8 cellular contexts compared by ENCODE assay signal in genomic region chr20:35699914-35700624, GRCh38. TPM values are rescaled to one million over a fixed set of nuclear protein-coding genes. Genes with fewer than 3 reads are reported as not detected.
DNase-seq lines count a peak whose midpoint lies in the region; ATAC-seq and TF ChIP-seq lines count a peak whose summit lies in the region.

No MANE protein-coding gene starts in this region.

- H3K36me3 ChIP-seq in brain microvascular endothelial cell (replicated peaks), result peaks cover 41% of the 10 kb centered on the region

- DNase-seq in stimulated activated naive CD8-positive, alpha-beta T cell treated with anti-CD3 and anti-CD28 coated beads, Interleukin-15, Interleukin-2, amounts not matched to agents 100 U/mL and 50 U/mL, for 24 hours, result no peak
- no peak for DNase-seq in brain microvascular endothelial cell
- no peak for DNase-seq in mesothelial cell of epicardium (ENCODE audit: low spot score in 2 of 2, unreplicated experiment in 2 of 2)
- no peak for DNase-seq in globus pallidus (ENCODE audit: low spot score)
- no peak for DNase-seq in HuH-7 (ENCODE audit: low spot score)
- no peak for DNase-seq in ecto neural progenitor cell (ENCODE audit: low spot score)
- no peak for DNase-seq in NCI-H1092 (lab: John Stamatoyannopoulos, UW)

- H3K27ac Mint-ChIP-seq in stimulated activated naive CD8-positive, alpha-beta T cell treated with anti-CD3 and anti-CD28 coated beads, Interleukin-15, Interleukin-2, amounts not matched to agents 100 ng/mL and 50 ng/mL, for 24 hours, result peak overlapping the region; percentile 95
- peak overlapping the region; percentile 99 for H3K27ac Mint-ChIP-seq in mesothelial cell of epicardium

- H3K27me3 Mint-ChIP-seq in stimulated activated naive CD8-positive, alpha-beta T cell treated with anti-CD3 and anti-CD28 coated beads, Interleukin-15, Interleukin-2, amounts not matched to agents 100 ng/mL and 50 ng/mL, for 24 hours, result no peaks in the 10 kb centered on the region
- no peaks in the 10 kb centered on the region for H3K27me3 Mint-ChIP-seq in mesothelial cell of epicardium (ENCODE audit: low read depth)

- peaks cover 54% of the 10 kb centered on the region for H3K4me1 Mint-ChIP-seq in stimulated activated naive CD8-positive, alpha-beta T cell treated with anti-CD3 and anti-CD28 coated beads, Interleukin-15, Interleukin-2, amounts not matched to agents 100 ng/mL and 50 ng/mL, for 24 hours (ENCODE audit: low read depth)
- H3K4me1 Mint-ChIP-seq in mesothelial cell of epicardium, result peaks cover 23% of the 10 kb centered on the region

- TF ChIP-seq CTCF in brain microvascular endothelial cell (IDR thresholded peaks at IDR 0.05; ENCODE audit: low read depth, low read length, missing control alignments) (no peak), mesothelial cell of epicardium (IDR thresholded peaks at IDR 0.05; ENCODE audit: unreplicated experiment) (no peak)

- peak overlapping the region; percentile 95 for H3K4me3 Mint-ChIP-seq in stimulated activated naive CD8-positive, alpha-beta T cell treated with anti-CD3 and anti-CD28 coated beads, Interleukin-15, Interleukin-2, amounts not matched to agents 100 ng/mL and 50 ng/mL, for 24 hours
- H3K4me3 Mint-ChIP-seq in mesothelial cell of epicardium, result peak overlapping the region; percentile 84

- H3K36me3 Mint-ChIP-seq in stimulated activated naive CD8-positive, alpha-beta T cell treated with anti-CD3 and anti-CD28 coated beads, Interleukin-15, Interleukin-2, amounts not matched to agents 100 ng/mL and 50 ng/mL, for 24 hours (ENCODE audit: low read depth), result peaks cover 62% of the 10 kb centered on the region
- peaks cover 24% of the 10 kb centered on the region for H3K36me3 Mint-ChIP-seq in mesothelial cell of epicardium

- no peaks in the 10 kb centered on the region for H3K27me3 ChIP-seq in brain microvascular endothelial cell (replicated peaks)

- in situ Hi-C loops in brain microvascular endothelial cell (cut with HindIII; ENCODE audit: low pct_ligation_motif_present, low sequenced_read_pairs), result no loop called here

- H3K27ac ChIP-seq in brain microvascular endothelial cell, result peak overlapping the region; percentile 61

- H3K4me3 ChIP-seq in brain microvascular endothelial cell (ENCODE audit: low read depth, low read length), result peak overlapping the region; percentile 99

- ATAC-seq in stimulated activated naive CD8-positive, alpha-beta T cell treated with anti-CD3 and anti-CD28 coated beads, Interleukin-15, Interleukin-2, amounts not matched to agents 100 U/mL and 50 U/mL, for 24 hours, result no peak

- no peaks in the 10 kb centered on the region for H3K9me3 Mint-ChIP-seq in stimulated activated naive CD8-positive, alpha-beta T cell treated with anti-CD3 and anti-CD28 coated beads, Interleukin-15, Interleukin-2, amounts not matched to agents 100 ng/mL and 50 ng/mL, for 24 hours
- no peaks in the 10 kb centered on the region for H3K9me3 Mint-ChIP-seq in mesothelial cell of epicardium

RNA-seq across cellular contexts. Expression of gene ROMO1, which starts 0.9 kb away (rescaled TPM):
- 105 to 107 TPM (median 105 TPM) in 3 replicates for total RNA-seq in mesothelial cell of epicardium

RNA-seq across cellular contexts. Expression of gene NFS1, which starts 0.9 kb away (rescaled TPM):
- 16.5 to 19.6 TPM (median 18.9 TPM) in 3 replicates for total RNA-seq in mesothelial cell of epicardium

RNA-seq across cellular contexts. Expression of gene CPNE1, which starts 35.4 kb away (rescaled TPM):
- total RNA-seq in mesothelial cell of epicardium, result 221 to 246 TPM (median 238 TPM) in 3 replicates

RNA-seq across cellular contexts. Expression of gene RBM12, which starts 35.4 kb away (rescaled TPM):
- total RNA-seq in mesothelial cell of epicardium, result 154 to 158 TPM (median 156 TPM) in 3 replicates

RNA-seq across cellular contexts. Expression of gene RBM39, which starts 42.0 kb away (rescaled TPM):
- 463 to 488 TPM (median 479 TPM) in 3 replicates for total RNA-seq in mesothelial cell of epicardium
